7 cellular contexts compared by ENCODE assay signal in genomic region chr3:69014022-69014580, GRCh38. TPM values are rescaled to one million over a fixed set of nuclear protein-coding genes. Genes with fewer than 3 reads are reported as not detected.
A peak's percentile ranks its signal among the peaks of the same experiment; 100 is the strongest.
DNase-seq lines count a peak whose midpoint lies in the region; ATAC-seq and TF ChIP-seq lines count a peak whose summit lies in the region.

No MANE protein-coding gene starts in this region.

- H3K4me2 ChIP-seq in hepatocyte: peak overlapping the region; percentile 79

- no peaks in the 10 kb centered on the region for H3K9me3 Mint-ChIP-seq in HFFc6

- no peaks in the 10 kb centered on the region for H3K27me3 ChIP-seq in hepatocyte
- no peaks in the 10 kb centered on the region for H3K27me3 ChIP-seq in spleen (replicated peaks in 1 of 7)

- no peaks in the 10 kb centered on the region for H3K9me2 ChIP-seq in hepatocyte (replicated peaks; ENCODE audit: insufficient read depth)

- H3K79me2 ChIP-seq in hepatocyte: no peaks in the 10 kb centered on the region

- H4K20me1 ChIP-seq in hepatocyte (ENCODE audit: insufficient read depth, poor library complexity, severe bottlenecking): no peaks in the 10 kb centered on the region

- H3K9me3 ChIP-seq in hepatocyte (ENCODE audit: low read depth) (no peaks in the 10 kb centered on the region), spleen (no peaks in the 10 kb centered on the region)

- H3K27ac Mint-ChIP-seq in HFFc6: peak overlapping the region; percentile 87

- H3K36me3 Mint-ChIP-seq in HFFc6 (ENCODE audit: low read depth): peaks cover 46% of the 10 kb centered on the region

- peak overlapping the region; percentile 74 for H3K4me3 ChIP-seq in WI38 (ENCODE audit: low read depth, low read length)
- H3K4me3 ChIP-seq in hepatocyte: peak overlapping the region; percentile 74
- peak overlapping the region; percentile 70 to 91 (median 81) for H3K4me3 ChIP-seq in spleen

- peaks cover 64% of the 10 kb centered on the region for H3K4me1 Mint-ChIP-seq in HFFc6 (ENCODE audit: low read depth)

- no peaks in the 10 kb centered on the region for H3K36me3 ChIP-seq in hepatocyte (replicated peaks; ENCODE audit: insufficient read depth, low read depth)
- H3K36me3 ChIP-seq in spleen: peaks cover 0 to 27% (median 0%) of the 10 kb centered on the region in 6 donors

- ATAC-seq in GM19035 (IDR thresholded peaks at IDR 0.05; ENCODE audit: unreplicated experiment) (no peak), GM21447 (IDR thresholded peaks at IDR 0.05; ENCODE audit: unreplicated experiment) (no peak), HG03025 (IDR thresholded peaks at IDR 0.05; ENCODE audit: low FRiP score, unreplicated experiment) (no peak)

- TF ChIP-seq CTCF in HFFc6 (IDR thresholded peaks at IDR 0.05) (no peak), WI38 (IDR thresholded peaks at IDR 0.05; ENCODE audit: low read depth, low read length) (no peak), hepatocyte (IDR thresholded peaks at IDR 0.05; ENCODE audit: poor library complexity) (no peak), spleen (IDR thresholded peaks at IDR 0.05 in 8 of 11, conservative IDR thresholded peaks at IDR 0.05 in 3 of 11) (no peak)

- intact Hi-C loops in spleen (cut with DNase I; ENCODE audit: low total_unique reads): no loop called here

- H3K4me3 Mint-ChIP-seq in HFFc6: peak overlapping the region; percentile 87

- DNase-seq in HFFc6 (no peak), hepatocyte (ENCODE audit: low spot score) (no peak), spleen (no peak)

- WGBS in hepatocyte (ENCODE audit: low lambda C conversion rate, missing lambda C conversion rate): 24% methylated on average over 11 of the region's 11 CpGs
- WGBS in spleen, 5 donors: 14 to 18% (median 17%) methylated on average over 10 to 11 of the region's 11 CpGs

- TF ChIP-seq POLR2A in spleen (IDR thresholded peaks at IDR 0.05): no peak

- H2AFZ ChIP-seq in hepatocyte: peak overlapping the region; percentile 94

- H3K4me1 ChIP-seq in hepatocyte (ENCODE audit: insufficient read depth) (peaks cover 12% of the 10 kb centered on the region), spleen (peaks cover 7 to 29% (median 22%) of the 10 kb centered on the region in 6 donors)

- H3K27me3 Mint-ChIP-seq in HFFc6 (ENCODE audit: insufficient read depth): no peaks in the 10 kb centered on the region

- H3K27ac ChIP-seq in hepatocyte (peak overlapping the region; percentile 98), spleen (peak overlapping the region; percentile 89 to 96 (median 93))

RNA-seq across cellular contexts. Expression of gene EOGT, which starts 0.6 kb away (rescaled TPM):
- 10 to 100 TPM; 26.9 to 31.6 (median 28.2) TPM for total RNA-seq in HFFc6 (2021; fragmentation: NEBNext Ultra II Directional; extraction: Animal tissue kit (Norgen Biotek cat#: 25700))
- total RNA-seq in hepatocyte (15.3 and 19.0 TPM in 2 replicates), spleen (10 to 100 TPM; 20.5 to 30.9 (median 29.2) TPM)
- polyA plus RNA-seq in hepatocyte (7.2 and 7.4 TPM in 2 replicates), spleen (10 to 100 TPM in 2 of 3 donors, 1 to 10 TPM in 1; 9.2 to 14.8 (median 14.4) TPM)

RNA-seq across cellular contexts. Expression of gene TMF1, which starts 38.0 kb away (rescaled TPM):
- total RNA-seq in HFFc6 (2021; fragmentation: NEBNext Ultra II Directional; extraction: Animal tissue kit (Norgen Biotek cat#: 25700)): 10 to 100 TPM; 43.7 to 46.9 (median 45.2) TPM
- total RNA-seq in hepatocyte (32.0 and 39.6 TPM in 2 replicates), spleen (10 to 100 TPM; 35.1 to 43.4 (median 38.0) TPM)
- polyA plus RNA-seq in hepatocyte (19.5 and 23.8 TPM in 2 replicates), spleen (1 to 10 TPM; 7.5 to 7.7 (median 7.5) TPM)
